In the genomic region with DNA sequence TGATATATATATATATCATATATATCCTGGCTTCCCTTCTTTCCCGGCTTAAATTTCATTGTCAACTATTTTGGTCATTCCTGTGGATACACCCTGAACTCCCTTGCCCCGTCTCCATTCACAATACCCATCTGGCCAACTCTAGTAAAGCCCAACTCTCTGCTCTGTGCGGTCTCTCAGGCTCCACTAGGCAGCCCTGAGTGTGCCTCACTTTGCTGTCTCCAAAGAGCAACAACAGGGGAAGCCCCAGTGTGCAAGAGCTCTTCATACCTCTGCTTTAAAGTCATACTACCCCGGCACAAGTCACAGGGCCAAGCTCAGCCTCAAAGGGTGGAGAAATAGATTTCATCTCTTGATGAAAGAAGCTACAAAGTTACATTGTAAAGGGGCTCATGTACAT, we compare ENCODE assay signal across 12 cellular contexts. TPM values are rescaled to one million over a fixed set of nuclear protein-coding genes. Genes with fewer than 3 reads are reported as not detected.
DNase-seq lines count a peak whose midpoint lies in the region; ATAC-seq lines count a peak whose summit lies in the region.
"Had no signal": no experiment of that assay in that cellular context is flagged by ENCODE, and none has a peak within 500 bp of the region (broad histone marks: within the 10 kb centered on the region; RNA-seq: fewer than 3 reads in every experiment).

No MANE protein-coding gene starts in this region.

- H3K36me3 ChIP-seq in naive thymus-derived CD4-positive, alpha-beta T cell (ENCODE audit: control insufficient read depth in 2 of 3, insufficient read depth in 3 of 3, low read length in 3 of 3) = no peaks in the 10 kb centered on the region
- H3K36me3 ChIP-seq in effector memory CD4-positive, alpha-beta T cell (ENCODE audit: control insufficient read depth, insufficient read depth, low read length) = no peaks in the 10 kb centered on the region
- H3K36me3 ChIP-seq: heart right ventricle had no signal

- H3K36me3 Mint-ChIP-seq in activated naive CD8-positive, alpha-beta T cell treated with anti-CD3 and anti-CD28 coated beads, Interleukin-2, amount 50 U/mL, for 24 hours (ENCODE audit: low read depth) = no peaks in the 10 kb centered on the region
- H3K36me3 Mint-ChIP-seq in naive thymus-derived CD4-positive, alpha-beta T cell = no peaks in the 10 kb centered on the region

- H3K9me3 ChIP-seq in naive thymus-derived CD4-positive, alpha-beta T cell (ENCODE audit: control insufficient read depth in 2 of 3, low read length in 3 of 3) = no peaks in the 10 kb centered on the region
- no peaks in the 10 kb centered on the region for H3K9me3 ChIP-seq in effector memory CD4-positive, alpha-beta T cell (ENCODE audit: control insufficient read depth, low read length)
- H3K9me3 ChIP-seq: heart right ventricle, SK-N-SH had no signal

- H3K4me3 ChIP-seq in naive thymus-derived CD4-positive, alpha-beta T cell (ENCODE audit: low read length) = no peak overlapping the region
- H3K4me3 ChIP-seq in effector memory CD4-positive, alpha-beta T cell (ENCODE audit: insufficient read depth, low read depth, low read length, poor library complexity, severe bottlenecking) = no peak overlapping the region
- H3K4me3 ChIP-seq: heart right ventricle had no signal

- H3K4me1 Mint-ChIP-seq in activated naive CD8-positive, alpha-beta T cell treated with anti-CD3 and anti-CD28 coated beads, Interleukin-2, amount 50 U/mL, for 24 hours = peaks cover 9% of the 10 kb centered on the region
- peaks cover 6 to 22% (median 11%) of the 10 kb centered on the region in 7 donors for H3K4me1 Mint-ChIP-seq in naive thymus-derived CD4-positive, alpha-beta T cell

- peaks cover 4% of the 10 kb centered on the region for H3K27me3 Mint-ChIP-seq in activated naive CD8-positive, alpha-beta T cell treated with anti-CD3 and anti-CD28 coated beads, Interleukin-2, amount 50 U/mL, for 24 hours
- H3K27me3 Mint-ChIP-seq in naive thymus-derived CD4-positive, alpha-beta T cell = peaks cover 0 to 25% (median 8%) of the 10 kb centered on the region in 5 donors

- peak; percentile 89 for ATAC-seq in activated naive CD8-positive, alpha-beta T cell treated with anti-CD3 and anti-CD28 coated beads, Interleukin-2, amount 50 U/mL, for 24 hours
- ATAC-seq in naive thymus-derived CD4-positive, alpha-beta T cell = peak; percentile 82

- no peak overlapping the region for H3K4me3 Mint-ChIP-seq in activated naive CD8-positive, alpha-beta T cell treated with anti-CD3 and anti-CD28 coated beads, Interleukin-2, amount 50 U/mL, for 24 hours
- peak overlapping the region in 6 of 10 donors; percentile 9 to 37 (median 12) for H3K4me3 Mint-ChIP-seq in naive thymus-derived CD4-positive, alpha-beta T cell

- DNase-seq in stimulated activated CD4-positive, alpha-beta T cell treated with anti-CD3 and anti-CD28 coated beads, Interleukin-15, amount 100 ng/mL, for 48 hours (ENCODE audit: low read depth in 2 of 2) = peak; percentile 10
- DNase-seq in stimulated activated CD4-positive, alpha-beta T cell treated with anti-CD3 and anti-CD28 coated beads, Interleukin-2, amount 100 ng/mL, for 48 hours = no peak
- DNase-seq in activated naive CD8-positive, alpha-beta T cell treated with anti-CD3 and anti-CD28 coated beads, Interleukin-2, amount 50 U/mL, for 24 hours = peak; percentile 24
- peak in 5 of 9 donors; percentile 23 to 37 (median 35) for DNase-seq in naive thymus-derived CD4-positive, alpha-beta T cell
- no peak for DNase-seq in SIG-M5 treated with dmso at 0.1 percent for 504 hours (lab: John Stamatoyannopoulos, UW; ENCODE audit: unreplicated experiment)
- DNase-seq in activated effector memory CD4-positive, alpha-beta T cell treated with anti-CD3 and anti-CD28 coated beads, Interleukin-2, amount 50 U/mL, for 16 hours = no peak
- no peak for DNase-seq in NCI-H345 treated with DMSO at 0.1 percent for 48 hours (lab: John Stamatoyannopoulos, UW; ENCODE audit: unreplicated experiment)
- no peak for DNase-seq in effector memory CD4-positive, alpha-beta T cell
- DNase-seq: C1 segment of cervical spinal cord, heart right ventricle, NCI-H1436, SK-N-SH had no signal

- peaks cover 0 to 13% of the 10 kb centered on the region in 2 donors for H3K4me1 ChIP-seq in naive thymus-derived CD4-positive, alpha-beta T cell (ENCODE audit: control insufficient read depth in 2 of 2, insufficient read depth in 2 of 2, low read length in 2 of 2)
- H3K4me1 ChIP-seq in effector memory CD4-positive, alpha-beta T cell (ENCODE audit: control insufficient read depth, insufficient read depth, low read length, poor library complexity, severe bottlenecking) = no peaks in the 10 kb centered on the region

- H3K9me3 Mint-ChIP-seq in activated naive CD8-positive, alpha-beta T cell treated with anti-CD3 and anti-CD28 coated beads, Interleukin-2, amount 50 U/mL, for 24 hours = no peaks in the 10 kb centered on the region
- H3K9me3 Mint-ChIP-seq in naive thymus-derived CD4-positive, alpha-beta T cell = no peaks in the 10 kb centered on the region

- POLR2A ChIA-PET in naive thymus-derived CD4-positive, alpha-beta T cell (lab: Charles Lee) = interaction anchor here (1.1 to 4.4 kb wide), 5 partner anchors 8 to 111 kb away, joined by 3 to 66 read pairs (median 7); a partner anchor contains a TSS

- CTCF ChIA-PET in naive thymus-derived CD4-positive, alpha-beta T cell (lab: Charles Lee) = no interaction called here

- peak overlapping the region; percentile 27 for H3K27ac ChIP-seq in naive thymus-derived CD4-positive, alpha-beta T cell (ENCODE audit: low read depth, low read length)
- no peak overlapping the region for H3K27ac ChIP-seq in effector memory CD4-positive, alpha-beta T cell (ENCODE audit: insufficient read depth, low read length, poor library complexity, severe bottlenecking)

- no peak overlapping the region for H3K27ac Mint-ChIP-seq in activated naive CD8-positive, alpha-beta T cell treated with anti-CD3 and anti-CD28 coated beads, Interleukin-2, amount 50 U/mL, for 24 hours
- H3K27ac Mint-ChIP-seq in naive thymus-derived CD4-positive, alpha-beta T cell = peak overlapping the region in 6 of 9 donors; percentile 25 to 70 (median 62)

- intact Hi-C loops in naive thymus-derived CD4-positive, alpha-beta T cell (cut with micrococcal nuclease) = no loop called here

- no peaks in the 10 kb centered on the region for H3K27me3 ChIP-seq in naive thymus-derived CD4-positive, alpha-beta T cell (ENCODE audit: control insufficient read depth in 2 of 2, insufficient read depth in 2 of 2, low read length in 2 of 2)
- H3K27me3 ChIP-seq in effector memory CD4-positive, alpha-beta T cell (replicated peaks; ENCODE audit: control insufficient read depth, insufficient read depth, low read length, poor library complexity, severe bottlenecking) = no peaks in the 10 kb centered on the region

RNA-seq across cellular contexts. Expression of a gene that starts 18.9 kb away (rescaled TPM):
- total RNA-seq in naive thymus-derived CD4-positive, alpha-beta T cell = 10 to 100 TPM; 56.5 to 73.2 (median 62.0) TPM
- 10 to 100 TPM; 12.0 to 12.7 TPM for polyA plus RNA-seq in naive thymus-derived CD4-positive, alpha-beta T cell

RNA-seq across cellular contexts. Expression of a gene that starts 29.2 kb away (rescaled TPM):
- 10 to 100 TPM; 15.0 to 66.6 (median 19.0) TPM for total RNA-seq in naive thymus-derived CD4-positive, alpha-beta T cell
- polyA plus RNA-seq in naive thymus-derived CD4-positive, alpha-beta T cell = 1 to 10 TPM; 2.8 to 3.9 TPM

RNA-seq across cellular contexts. Expression of a gene that starts 53.6 kb away (rescaled TPM):
- total RNA-seq in naive thymus-derived CD4-positive, alpha-beta T cell = 10 to 100 TPM in 1 of 5 experiments, 1 to 10 TPM in 4; 2.5 to 14.6 (median 3.9) TPM
- under 1 TPM; 0.13 to 0.29 TPM for polyA plus RNA-seq in naive thymus-derived CD4-positive, alpha-beta T cell

Comparison
In these comparisons a context has a peak if more than half of its experiments do, and no peak if none do; other contexts are left out.
1. DNase-seq: peak in stimulated activated CD4-positive, alpha-beta T cell treated with anti-CD3 and anti-CD28 coated beads, Interleukin-15, amount 100 ng/mL, for 48 hours (2 of 2), activated naive CD8-positive, alpha-beta T cell treated with anti-CD3 and anti-CD28 coated beads, Interleukin-2, amount 50 U/mL, for 24 hours (single experiment) and naive thymus-derived CD4-positive, alpha-beta T cell (5 of 9); none in stimulated activated CD4-positive, alpha-beta T cell treated with anti-CD3 and anti-CD28 coated beads, Interleukin-2, amount 100 ng/mL, for 48 hours (0 of 2), SIG-M5 treated with dmso at 0.1 percent for 504 hours (single experiment), activated effector memory CD4-positive, alpha-beta T cell treated with anti-CD3 and anti-CD28 coated beads, Interleukin-2, amount 50 U/mL, for 16 hours (single experiment), NCI-H345 treated with DMSO at 0.1 percent for 48 hours (single experiment) and effector memory CD4-positive, alpha-beta T cell (0 of 3).